18 cellular contexts compared by ENCODE assay signal in genomic region chr18:22939649-22940048, GRCh38.
"Had no signal": no experiment of that assay in that cellular context is flagged by ENCODE, and none has a peak within 500 bp of the region (broad histone marks: within the 10 kb centered on the region; RNA-seq: fewer than 3 reads in every experiment).

No MANE protein-coding gene starts in this region.

- H3K9me3 Mint-ChIP-seq: naive thymus-derived CD8-positive, alpha-beta T cell; stimulated activated naive B cell treated with anti-CD40 and anti-IgM and Interleukin-4, amounts not matched to agents 10 μg/mL and 1 μg/mL and 100 μg/mL, for 72 hours; stimulated activated naive CD8-positive, alpha-beta T cell treated with anti-CD3 and anti-CD28 coated beads, Interleukin-15, amount 100 ng/mL, for 72 hours had no signal

- DNase-seq: effector memory CD4-positive, alpha-beta T cell; gastrocnemius medialis; heart right ventricle; hypothalamus; kidney glomerular epithelial cell; mesendoderm; naive thymus-derived CD8-positive, alpha-beta T cell; psoas muscle; retina; right lobe of liver; spleen; stimulated activated CD4-positive, alpha-beta T cell treated with anti-CD3 and anti-CD28 coated beads, Interleukin-15, amount 100 ng/mL, for 24 hours; stimulated activated CD4-positive, alpha-beta T cell treated with anti-CD3 and anti-CD28 coated beads, Interleukin-1b, Interleukin-23, amount 100 ng/mL, for 48 hours; stimulated activated CD4-positive, alpha-beta T cell treated with anti-CD3 and anti-CD28 coated beads, Interleukin-4, amount 100 ng/mL, for 24 hours; stimulated activated naive B cell treated with anti-CD40 and anti-IgM and Interleukin-4, amounts not matched to agents 10 μg/mL and 1 μg/mL and 100 μg/mL, for 72 hours; stimulated activated naive CD8-positive, alpha-beta T cell treated with anti-CD3 and anti-CD28 coated beads, Interleukin-15, amount 100 ng/mL, for 72 hours; testis; upper lobe of right lung had no signal

- H3K4me3 Mint-ChIP-seq: naive thymus-derived CD8-positive, alpha-beta T cell; stimulated activated naive B cell treated with anti-CD40 and anti-IgM and Interleukin-4, amounts not matched to agents 10 μg/mL and 1 μg/mL and 100 μg/mL, for 72 hours; stimulated activated naive CD8-positive, alpha-beta T cell treated with anti-CD3 and anti-CD28 coated beads, Interleukin-15, amount 100 ng/mL, for 72 hours had no signal

- H3K27ac Mint-ChIP-seq: naive thymus-derived CD8-positive, alpha-beta T cell; stimulated activated naive B cell treated with anti-CD40 and anti-IgM and Interleukin-4, amounts not matched to agents 10 μg/mL and 1 μg/mL and 100 μg/mL, for 72 hours had no signal

- H3K27me3 Mint-ChIP-seq: stimulated activated naive B cell treated with anti-CD40 and anti-IgM and Interleukin-4, amounts not matched to agents 10 μg/mL and 1 μg/mL and 100 μg/mL, for 72 hours; stimulated activated naive CD8-positive, alpha-beta T cell treated with anti-CD3 and anti-CD28 coated beads, Interleukin-15, amount 100 ng/mL, for 72 hours had no signal
